18 cellular contexts compared by ENCODE assay signal in genomic region chr12:121634836-121635235, GRCh38. TPM values are rescaled to one million over a fixed set of nuclear protein-coding genes. Genes with fewer than 3 reads are reported as not detected.
A peak's percentile ranks its signal among the peaks of the same experiment; 100 is the strongest.
DNase-seq lines count a peak whose midpoint lies in the region; ATAC-seq, FAIRE-seq and TF ChIP-seq lines count a peak whose summit lies in the region.
"Had no signal": no experiment of that assay in that cellular context is flagged by ENCODE, and none has a peak within 500 bp of the region (broad histone marks: within the 10 kb centered on the region; RNA-seq: fewer than 3 reads in every experiment).

No MANE protein-coding gene starts in this region.

- no peak overlapping the region for H3K4me2 ChIP-seq in A549

- FAIRE-seq in A549 (lab: Jason Lieb, UNC) (no peak), GM12892 (lab: Jason Lieb, UNC) (no peak)

- TF ChIP-seq POLR2A in A549 (IDR thresholded peaks at IDR 0.05; ENCODE audit: low read length) (no peak), GM12892 (IDR thresholded peaks at IDR 0.05; ENCODE audit: low read depth, low read length) (no peak)

- no peaks in the 10 kb centered on the region for H3K9me3 ChIP-seq in A549
- H3K9me3 ChIP-seq in CD8-positive, alpha-beta memory T cell (ENCODE audit: low read length), result no peaks in the 10 kb centered on the region
- H3K9me3 ChIP-seq: right atrium auricular region had no signal

- no peak overlapping the region for H3K27ac ChIP-seq in A549
- no peak overlapping the region for H3K27ac ChIP-seq in CD8-positive, alpha-beta memory T cell (ENCODE audit: low read depth, low read length)
- H3K27ac ChIP-seq: GM23248, right atrium auricular region had no signal

- CTCF ChIA-PET in A549 (lab: Yijun Ruan, JAX), result interaction anchor here (1.5 to 5.7 kb wide), 4 partner anchors 9 to 135 kb away, joined by 5 to 32 read pairs (median 11); partner anchors contain the start of gene ORAI1
- CTCF ChIA-PET in CD8-positive, alpha-beta memory T cell (lab: Charles Lee), result interaction anchor here (1.2 to 5.3 kb wide), 6 partner anchors 8 to 160 kb away, joined by 3 to 53 read pairs (median 11); partner anchors contain the start of genes MORN3, ORAI1 and RHOF

- peaks cover 12% of the 10 kb centered on the region for H3K4me1 ChIP-seq in A549
- peaks cover 80% of the 10 kb centered on the region for H3K4me1 ChIP-seq in CD8-positive, alpha-beta memory T cell (ENCODE audit: insufficient read depth, low read length)

- peaks cover 60 to 76% (median 72%) of the 10 kb centered on the region in 3 donors for H3K4me1 Mint-ChIP-seq in CD8-positive, alpha-beta memory T cell
- peaks cover 61% of the 10 kb centered on the region for H3K4me1 Mint-ChIP-seq in activated naive CD8-positive, alpha-beta T cell treated with anti-CD3 and anti-CD28 coated beads, Interleukin-2, amount 10 ng/mL, durations not matched to agents 7 days and 5 days
- H3K4me1 Mint-ChIP-seq in nephron, result peaks cover 36% of the 10 kb centered on the region

- no peak overlapping the region for H3K4me3 ChIP-seq in A549
- no peak overlapping the region for H3K4me3 ChIP-seq in CD8-positive, alpha-beta memory T cell (ENCODE audit: low read length)
- H3K4me3 ChIP-seq: GM23248, right atrium auricular region had no signal

- no peaks in the 10 kb centered on the region for H3K27me3 Mint-ChIP-seq in CD8-positive, alpha-beta memory T cell
- H3K27me3 Mint-ChIP-seq in activated naive CD8-positive, alpha-beta T cell treated with anti-CD3 and anti-CD28 coated beads, Interleukin-2, amount 10 ng/mL, durations not matched to agents 7 days and 5 days, result no peaks in the 10 kb centered on the region
- H3K27me3 Mint-ChIP-seq in nephron (ENCODE audit: low read depth), result no peaks in the 10 kb centered on the region
- H3K27me3 Mint-ChIP-seq: type B pancreatic cell had no signal

- TF ChIP-seq EP300 in A549 (IDR thresholded peaks at IDR 0.05), result no peak

- peak overlapping the region in 5 of 7 donors; percentile 15 to 49 (median 41) for H3K4me3 Mint-ChIP-seq in CD8-positive, alpha-beta memory T cell
- H3K4me3 Mint-ChIP-seq in activated naive CD8-positive, alpha-beta T cell treated with anti-CD3 and anti-CD28 coated beads, Interleukin-2, amount 10 ng/mL, durations not matched to agents 7 days and 5 days, result peak overlapping the region; percentile 29
- H3K4me3 Mint-ChIP-seq in nephron, result no peak overlapping the region
- H3K4me3 Mint-ChIP-seq: type B pancreatic cell had no signal

- peaks cover 0 to 39% (median 0%) of the 10 kb centered on the region in 3 donors for H3K36me3 Mint-ChIP-seq in CD8-positive, alpha-beta memory T cell
- H3K36me3 Mint-ChIP-seq in activated naive CD8-positive, alpha-beta T cell treated with anti-CD3 and anti-CD28 coated beads, Interleukin-2, amount 10 ng/mL, durations not matched to agents 7 days and 5 days, result peaks cover 18% of the 10 kb centered on the region
- no peaks in the 10 kb centered on the region for H3K36me3 Mint-ChIP-seq in nephron (ENCODE audit: low read depth)
- H3K36me3 Mint-ChIP-seq: type B pancreatic cell had no signal

- H3K36me3 ChIP-seq in CD8-positive, alpha-beta memory T cell (ENCODE audit: insufficient read depth, low read length), result peaks cover 3% of the 10 kb centered on the region
- H3K36me3 ChIP-seq: right atrium auricular region had no signal

- H3K27ac Mint-ChIP-seq in CD8-positive, alpha-beta memory T cell, result peak overlapping the region in 7 of 8 donors; percentile 60 to 90 (median 82)
- H3K27ac Mint-ChIP-seq in activated naive CD8-positive, alpha-beta T cell treated with anti-CD3 and anti-CD28 coated beads, Interleukin-2, amount 10 ng/mL, durations not matched to agents 7 days and 5 days, result peak overlapping the region; percentile 84
- H3K27ac Mint-ChIP-seq in nephron, result peak overlapping the region; percentile 37 to 62 (median 55)
- H3K27ac Mint-ChIP-seq: type B pancreatic cell had no signal

- no peaks in the 10 kb centered on the region for H3K9me3 Mint-ChIP-seq in CD8-positive, alpha-beta memory T cell
- H3K9me3 Mint-ChIP-seq in activated naive CD8-positive, alpha-beta T cell treated with anti-CD3 and anti-CD28 coated beads, Interleukin-2, amount 10 ng/mL, durations not matched to agents 7 days and 5 days, result no peaks in the 10 kb centered on the region
- no peaks in the 10 kb centered on the region for H3K9me3 Mint-ChIP-seq in nephron
- H3K9me3 Mint-ChIP-seq: type B pancreatic cell had no signal

- TF ChIP-seq CTCF in A549 (IDR thresholded peaks at IDR 0.05) (no peak), nephron (IDR thresholded peaks at IDR 0.05; ENCODE audit: unreplicated experiment in 3 of 3) (no peak), GM10266 (IDR thresholded peaks at IDR 0.05; ENCODE audit: control insufficient read depth, insufficient read depth, low read depth, missing control alignments) (no peak)

- no peak for DNase-seq in A549 (ENCODE audit: low read depth in 1 of 2, low spot score in 1 of 2)
- no peak for DNase-seq in CD8-positive, alpha-beta memory T cell
- DNase-seq in activated naive CD8-positive, alpha-beta T cell treated with anti-CD3 and anti-CD28 coated beads, Interleukin-2, amount 10 ng/mL, durations not matched to agents 7 days and 5 days, result no peak
- no peak for DNase-seq in NCI-H128 (lab: John Stamatoyannopoulos, UW; ENCODE audit: unreplicated experiment)
- DNase-seq in GM12892 (ENCODE audit: insufficient read length), result no peak
- no peak for DNase-seq in GM10266 (ENCODE audit: extremely low spot score)
- DNase-seq: activated CD4-positive, alpha-beta T cell treated with anti-CD3 and anti-CD28 coated beads for 4 hours; activated effector memory CD4-positive, alpha-beta T cell treated with anti-CD3 and anti-CD28 coated beads, Interleukin-2, amount 50 U/mL, for 16 hours; AML-193; DMS79; GM23248; MM.1S; RPMI8226; stimulated activated CD4-positive, alpha-beta T cell treated with anti-CD3 and anti-CD28 coated beads, Interleukin-2, amount 100 ng/mL, for 24 hours had no signal

- no peaks in the 10 kb centered on the region for H3K27me3 ChIP-seq in CD8-positive, alpha-beta memory T cell (ENCODE audit: insufficient read depth, low read length, poor library complexity, severe bottlenecking)
- H3K27me3 ChIP-seq: right atrium auricular region had no signal

- peak; percentile 20 to 28; a peak in 2 of 6 replicates for ATAC-seq in A549
- ATAC-seq in activated naive CD8-positive, alpha-beta T cell treated with anti-CD3 and anti-CD28 coated beads, Interleukin-2, amount 10 ng/mL, durations not matched to agents 7 days and 5 days (ENCODE audit: low read depth), result no peak
- ATAC-seq in HG03520 (IDR thresholded peaks at IDR 0.05; ENCODE audit: unreplicated experiment), result no peak

- no peak for TF ChIP-seq RAD21 in A549 (conservative IDR thresholded peaks at IDR 0.05 in 1 of 2, IDR thresholded peaks at IDR 0.05 in 1 of 2)

- WGBS in A549 (ENCODE audit: missing lambda C conversion rate), result 97% methylated on average over 13 of the region's 13 CpGs

- POLR2A ChIA-PET in A549 (lab: Yijun Ruan, JAX), result interaction anchor here (0.5 to 1.9 kb wide), 2 partner anchors 8 to 66 kb away, joined by 3 to 6 read pairs; partner anchors contain the start of gene ORAI1
- POLR2A ChIA-PET in CD8-positive, alpha-beta memory T cell (lab: Charles Lee), result interaction anchor here (3.8 kb wide), 1 partner anchor 8 kb away, joined by 31 read pairs; the partner anchor contains the start of gene ORAI1
- POLR2A ChIA-PET in activated naive CD8-positive, alpha-beta T cell treated with anti-CD3 and anti-CD28 coated beads, Interleukin-2, amount 10 ng/mL, durations not matched to agents 7 days and 5 days (lab: Charles Lee), result interaction anchor here (1.7 to 4.6 kb wide), 3 partner anchors 8 to 55 kb away, joined by 8 to 88 read pairs (median 33); partner anchors contain the start of gene ORAI1

TF ChIP-seq in A549, 52 proteins besides CTCF, POLR2A, EP300 and RAD21 (continues in another document):
- TF ChIP-seq FOSL2 (IDR thresholded peaks at IDR 0.05), result no peak
- TF ChIP-seq FOSL2 (CRISPR knock-in tag; IDR thresholded peaks at IDR 0.05), result no peak
- no peak for TF ChIP-seq MAX (IDR thresholded peaks at IDR 0.05)
- no peak for TF ChIP-seq POLR2AphosphoS2 (conservative IDR thresholded peaks at IDR 0.05; ENCODE audit: low read length)

RNA-seq across cellular contexts. Expression of gene ORAI1, which starts 8.5 kb away (rescaled TPM):
- polyA plus RNA-seq in A549 (2011; rRNA removed) (22.1 and 26.6 TPM in 2 replicates), A549 (2017; fragmentation: RNase III; extraction: RNeasy Plus Mini Kit Qiagen cat#74134 plus additional on column Dnase treatment) (17.8 to 20.2 TPM (median 18.7 TPM) in 3 replicates)
- polyA plus RNA-seq in A549 (2012; cell fraction: cytosol; rRNA removed), result 53.4 and 84.4 TPM in 2 replicates
- 34.7 and 58.1 TPM in 2 replicates for polyA plus RNA-seq in A549 (2012; cell fraction: nucleus; rRNA removed)
- 15.7 and 29.4 TPM in 2 replicates for polyA minus RNA-seq in A549 (2011; rRNA and poly(A)+ RNA removed)
- total RNA-seq in CD8-positive, alpha-beta memory T cell, result 10 to 100 TPM; 61.9 to 64.7 TPM
- 237 TPM for polyA plus RNA-seq in CD8-positive, alpha-beta memory T cell
- 10 to 100 TPM; 54.2 to 60.1 TPM for total RNA-seq in activated naive CD8-positive, alpha-beta T cell treated with anti-CD3 and anti-CD28 coated beads, Interleukin-2, amount 10 ng/mL, durations not matched to agents 7 days and 5 days
- 9.5 TPM for polyA plus RNA-seq in GM12892 (2012; ENCODE audit: missing spikeins)

RNA-seq across cellular contexts. Expression of gene MORN3, which starts 34.6 kb away (rescaled TPM):
- polyA plus RNA-seq in A549 (2011; rRNA removed) (0.17 and 0.47 TPM in 2 replicates), A549 (2017; fragmentation: RNase III; extraction: RNeasy Plus Mini Kit Qiagen cat#74134 plus additional on column Dnase treatment) (0.17 to 0.28 TPM (median 0.26 TPM) in 3 replicates)
- 0.21 and 0.24 TPM in 2 replicates for polyA plus RNA-seq in A549 (2012; cell fraction: cytosol; rRNA removed)
- polyA plus RNA-seq in A549 (2012; cell fraction: nucleus; rRNA removed), result 0.22 and 0.33 TPM in 2 replicates
- 0.05 and 0.12 TPM in 2 replicates for polyA minus RNA-seq in A549 (2011; rRNA and poly(A)+ RNA removed)
- 1 to 10 TPM; 1.8 to 2.5 TPM for total RNA-seq in CD8-positive, alpha-beta memory T cell
- polyA plus RNA-seq in CD8-positive, alpha-beta memory T cell, result 6.5 TPM
- total RNA-seq in activated naive CD8-positive, alpha-beta T cell treated with anti-CD3 and anti-CD28 coated beads, Interleukin-2, amount 10 ng/mL, durations not matched to agents 7 days and 5 days, result 1 to 10 TPM; 5.2 to 6.2 TPM
- 0.36 TPM for polyA plus RNA-seq in GM12892 (2012; ENCODE audit: missing spikeins)
- total RNA-seq: GM23248 had no signal

RNA-seq across cellular contexts. Expression of gene KDM2B, which starts 54.0 kb away (rescaled TPM):
- polyA plus RNA-seq in A549 (2011; rRNA removed) (10.4 and 12.7 TPM in 2 replicates), A549 (2017; fragmentation: RNase III; extraction: RNeasy Plus Mini Kit Qiagen cat#74134 plus additional on column Dnase treatment) (18.1 to 18.4 TPM (median 18.3 TPM) in 3 replicates)
- 15.0 and 25.1 TPM in 2 replicates for polyA plus RNA-seq in A549 (2012; cell fraction: cytosol; rRNA removed)
- polyA plus RNA-seq in A549 (2012; cell fraction: nucleus; rRNA removed), result 47.3 and 56.0 TPM in 2 replicates
- polyA minus RNA-seq in A549 (2011; rRNA and poly(A)+ RNA removed), result 20.4 and 34.1 TPM in 2 replicates
- total RNA-seq in CD8-positive, alpha-beta memory T cell, result 10 to 100 TPM; 63.2 to 64.0 TPM
- 18.3 TPM for polyA plus RNA-seq in CD8-positive, alpha-beta memory T cell
- 10 to 100 TPM; 84.8 to 88.7 TPM for total RNA-seq in activated naive CD8-positive, alpha-beta T cell treated with anti-CD3 and anti-CD28 coated beads, Interleukin-2, amount 10 ng/mL, durations not matched to agents 7 days and 5 days
- polyA plus RNA-seq in GM12892 (2012; ENCODE audit: missing spikeins), result 76.6 TPM

Comparison
In these comparisons a context has a peak if more than half of its experiments do, and no peak if none do; other contexts are left out.
1. ATAC-seq: peak in A549 (2 of 2); none in activated naive CD8-positive, alpha-beta T cell treated with anti-CD3 and anti-CD28 coated beads, Interleukin-2, amount 10 ng/mL, durations not matched to agents 7 days and 5 days (single experiment) and HG03520 (single experiment).
2. H3K4me3 Mint-ChIP-seq: peak in CD8-positive, alpha-beta memory T cell (5 of 7) and activated naive CD8-positive, alpha-beta T cell treated with anti-CD3 and anti-CD28 coated beads, Interleukin-2, amount 10 ng/mL, durations not matched to agents 7 days and 5 days (single experiment); none in nephron (0 of 3).
3. Peak in every context shown above with its lines, with median percentiles within 50 percentile points of each other: H3K27ac Mint-ChIP-seq.